14 cellular contexts compared by ENCODE assay signal in the genomic region with DNA sequence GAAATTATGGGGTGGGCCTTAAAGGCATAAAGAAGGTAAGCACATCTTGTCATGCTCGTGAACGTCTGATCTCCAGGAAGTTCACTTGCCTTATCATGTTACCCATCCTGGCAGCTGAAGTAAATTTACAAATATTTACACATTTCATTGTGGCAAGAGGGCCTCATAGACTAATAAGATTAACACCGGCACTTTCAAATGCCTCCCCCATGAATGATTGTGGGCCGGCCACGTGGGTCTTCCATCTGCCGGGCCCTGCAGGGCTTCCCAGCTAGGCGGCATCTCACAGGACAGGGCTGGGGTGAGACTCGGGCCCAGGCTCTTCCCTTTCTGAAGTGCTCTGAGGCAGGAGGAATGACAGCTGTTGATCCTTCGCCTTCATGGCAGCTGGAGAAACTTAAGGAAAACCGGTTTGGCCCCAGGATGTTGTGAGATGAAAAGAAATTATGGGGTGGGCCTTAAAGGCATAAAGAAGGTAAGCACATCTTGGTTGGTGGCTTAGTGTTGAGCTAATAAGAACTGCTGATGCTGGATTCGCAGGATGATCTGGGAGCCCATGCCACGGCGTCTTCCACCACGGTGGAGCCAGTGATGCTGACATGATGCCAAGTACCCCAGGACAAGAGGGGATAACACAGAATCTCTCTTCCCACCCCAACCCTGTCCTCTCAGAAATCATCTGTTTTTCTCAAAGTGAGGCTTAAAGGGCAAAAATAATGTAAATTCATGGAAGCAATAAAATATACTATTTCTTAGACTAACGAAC.
A peak's percentile ranks its signal among the peaks of the same experiment; 100 is the strongest.
DNase-seq lines count a peak whose midpoint lies in the region; ATAC-seq, FAIRE-seq and TF ChIP-seq lines count a peak whose summit lies in the region.
"Had no signal": no experiment of that assay in that cellular context is flagged by ENCODE, and none has a peak within 500 bp of the region (broad histone marks: within the 10 kb centered on the region; RNA-seq: fewer than 3 reads in every experiment).

No MANE protein-coding gene starts in this region.

- no peak overlapping the region for H3K4me3 ChIP-seq in psoas muscle
- H3K4me3 ChIP-seq: HAP-1, spleen had no signal

- intact Hi-C loops in psoas muscle (cut with DNase I) = loop anchor here in 1 of 2 donors (5.0 kb wide), 1 partner anchor 55 kb away; no protein-coding TSS in a partner anchor

- ATAC-seq in psoas muscle (no peak), HG02981 (IDR thresholded peaks at IDR 0.05; ENCODE audit: unreplicated experiment) (no peak)
- ATAC-seq: HepG2; naive thymus-derived CD8-positive, alpha-beta T cell had no signal

- no peak for TF ChIP-seq CTCF in psoas muscle (IDR thresholded peaks at IDR 0.05)

- no peaks in the 10 kb centered on the region for H3K27me3 ChIP-seq in psoas muscle (ENCODE audit: insufficient read depth in 3 of 3, low read length in 2 of 3)
- H3K27me3 ChIP-seq: spleen had no signal

- FAIRE-seq in frontal cortex (lab: Jason Lieb, UNC) = no peak
- FAIRE-seq: HepG2 had no signal

- 71 to 79% (median 71%) methylated on average over 15 of the region's 15 CpGs for WGBS in psoas muscle, 3 donors

- H3K27ac ChIP-seq in cingulate gyrus (ENCODE audit: low read depth, low read length) = peak overlapping the region; percentile 70
- H3K27ac ChIP-seq in psoas muscle = peak overlapping the region; percentile 93
- H3K27ac ChIP-seq: spleen had no signal

- peaks cover 11% of the 10 kb centered on the region for H3K9me3 Mint-ChIP-seq in activated T-cell treated with anti-CD3 and anti-CD28 coated beads, Interleukin-2, amount 50 U/mL, for 24 hours

- no peak overlapping the region for H3K27ac Mint-ChIP-seq in activated T-cell treated with anti-CD3 and anti-CD28 coated beads, Interleukin-2, amount 50 U/mL, for 24 hours
- H3K27ac Mint-ChIP-seq: activated naive CD4-positive, alpha-beta T cell treated with anti-CD3 and anti-CD28 coated beads for 36 hours; naive thymus-derived CD8-positive, alpha-beta T cell had no signal

- peaks cover 8% of the 10 kb centered on the region for H3K9me3 ChIP-seq in psoas muscle
- H3K9me3 ChIP-seq: HAP-1 had no signal

- H3K4me3 Mint-ChIP-seq in activated T-cell treated with anti-CD3 and anti-CD28 coated beads, Interleukin-2, amount 50 U/mL, for 24 hours = no peak overlapping the region
- H3K4me3 Mint-ChIP-seq: activated naive CD4-positive, alpha-beta T cell treated with anti-CD3 and anti-CD28 coated beads for 36 hours; naive thymus-derived CD8-positive, alpha-beta T cell had no signal

- H3K36me3 Mint-ChIP-seq in activated T-cell treated with anti-CD3 and anti-CD28 coated beads, Interleukin-2, amount 50 U/mL, for 24 hours (ENCODE audit: low read depth) = peaks cover 34% of the 10 kb centered on the region

- no peaks in the 10 kb centered on the region for H3K4me1 Mint-ChIP-seq in activated T-cell treated with anti-CD3 and anti-CD28 coated beads, Interleukin-2, amount 50 U/mL, for 24 hours (ENCODE audit: low read depth)

- DNase-seq in DMS 273 (lab: John Stamatoyannopoulos, UW; ENCODE audit: unreplicated experiment) = peak; percentile 82
- peak; percentile 75 for DNase-seq in NCI-H345 (lab: John Stamatoyannopoulos, UW)
- DNase-seq in psoas muscle = no peak
- DNase-seq in frontal cortex (ENCODE audit: low spot score in 2 of 2) = no peak
- no peak for DNase-seq in activated T-cell treated with anti-CD3 and anti-CD28 coated beads, Interleukin-2, amount 50 U/mL, for 24 hours
- no peak for DNase-seq in stimulated activated CD4-positive, alpha-beta T cell treated with anti-CD3 and anti-CD28 coated beads, Interleukin-2, amount 100 ng/mL, for 48 hours
- DNase-seq: activated naive CD4-positive, alpha-beta T cell treated with anti-CD3 and anti-CD28 coated beads for 36 hours; erythroblast; naive thymus-derived CD8-positive, alpha-beta T cell; spleen had no signal

- no peaks in the 10 kb centered on the region for H3K27me3 Mint-ChIP-seq in activated T-cell treated with anti-CD3 and anti-CD28 coated beads, Interleukin-2, amount 50 U/mL, for 24 hours
- H3K27me3 Mint-ChIP-seq: naive thymus-derived CD8-positive, alpha-beta T cell had no signal

- peaks cover 0 to 2% of the 10 kb centered on the region in 2 donors for H3K36me3 ChIP-seq in psoas muscle (ENCODE audit: insufficient read depth in 1 of 2, low read depth in 1 of 2)
- H3K36me3 ChIP-seq: HAP-1 had no signal

- H3K4me1 ChIP-seq in psoas muscle = peaks cover 43% of the 10 kb centered on the region
- H3K4me1 ChIP-seq: HAP-1, spleen had no signal

Comparison
In these comparisons a context has a peak if more than half of its experiments do, and no peak if none do; other contexts are left out.
1. DNase-seq: peak in DMS 273 (single experiment) and NCI-H345 (single experiment); none in psoas muscle (0 of 2), frontal cortex (0 of 2), activated T-cell treated with anti-CD3 and anti-CD28 coated beads, Interleukin-2, amount 50 U/mL, for 24 hours (single experiment) and stimulated activated CD4-positive, alpha-beta T cell treated with anti-CD3 and anti-CD28 coated beads, Interleukin-2, amount 100 ng/mL, for 48 hours (0 of 2).